Comparison of ENCODE assay signal across 21 cellular contexts in genomic region chr4:125719987-125720386, GRCh38.
A peak's percentile ranks its signal among the peaks of the same experiment; 100 is the strongest.
DNase-seq lines count a peak whose midpoint lies in the region; ATAC-seq, FAIRE-seq and TF ChIP-seq lines count a peak whose summit lies in the region.
"Had no signal": no experiment of that assay in that cellular context is flagged by ENCODE, and none has a peak within 500 bp of the region (broad histone marks: within the 10 kb centered on the region; RNA-seq: fewer than 3 reads in every experiment).

No MANE protein-coding gene starts in this region.

- H3K9me3 Mint-ChIP-seq in Calu3 (ENCODE audit: low read depth, unreplicated experiment) (no peaks in the 10 kb centered on the region), astrocyte (ENCODE audit: unreplicated experiment) (peaks cover 2% of the 10 kb centered on the region), osteocyte (ENCODE audit: unreplicated experiment) (peaks cover 10% of the 10 kb centered on the region)

- FAIRE-seq in astrocyte (lab: Jason Lieb, UNC) (no peak), HepG2 (lab: Jason Lieb, UNC) (no peak)
- FAIRE-seq: keratinocyte had no signal

- peak; percentile 96 for ATAC-seq in HepG2
- no peak for ATAC-seq in GM19397 (IDR thresholded peaks at IDR 0.05; ENCODE audit: unreplicated experiment)
- no peak for ATAC-seq in HG03097 (IDR thresholded peaks at IDR 0.05; ENCODE audit: low FRiP score, unreplicated experiment)
- ATAC-seq: SK-N-SH treated with all-trans-retinoic acid at 6 μM for 48 hours had no signal

- H3K36me3 ChIP-seq in astrocyte (ENCODE audit: insufficient read depth, low read length) (no peaks in the 10 kb centered on the region), HepG2 (replicated peaks in 1 of 2; ENCODE audit: control insufficient read depth in 1 of 2, insufficient read depth in 2 of 2, low read length in 2 of 2) (no peaks in the 10 kb centered on the region)
- H3K36me3 ChIP-seq: transverse colon had no signal

- CTCF ChIA-PET in Calu3 (lab: Charles Lee) (no interaction called here), HepG2 (lab: Yijun Ruan, JAX; ENCODE audit: low intra/inter-chr PET ratio, low total read pairs) (no interaction called here)

- no peaks in the 10 kb centered on the region for H3K9me3 ChIP-seq in astrocyte (ENCODE audit: insufficient read depth, low read depth, low read length)
- no peaks in the 10 kb centered on the region for H3K9me3 ChIP-seq in HepG2 (ENCODE audit: low read length)
- H3K9me3 ChIP-seq: transverse colon had no signal

- H3K4me1 ChIP-seq in astrocyte (ENCODE audit: insufficient read depth, low read length) (no peaks in the 10 kb centered on the region), HepG2 (ENCODE audit: insufficient read depth, low read length) (peaks cover 16% of the 10 kb centered on the region; the same call in 1 of the 2 replicates)
- H3K4me1 ChIP-seq: transverse colon had no signal

- no peaks in the 10 kb centered on the region for H3K79me2 ChIP-seq in astrocyte (ENCODE audit: insufficient read depth, low read length)
- no peaks in the 10 kb centered on the region for H3K79me2 ChIP-seq in HepG2 (ENCODE audit: insufficient read depth, low read length)

- TF ChIP-seq CTCF in Calu3 (IDR thresholded peaks at IDR 0.05; ENCODE audit: unreplicated experiment) (no peak), astrocyte (IDR thresholded peaks at IDR 0.05; ENCODE audit: insufficient read depth, low read depth, low read length) (no peak), HepG2 (CRISPR knock-in tag; IDR thresholded peaks at IDR 0.05) (no peak), osteocyte (IDR thresholded peaks at IDR 0.05) (no peak)

- DNase-seq in Calu3, result peak; percentile 3
- DNase-seq in HuH-7.5 (ENCODE audit: low spot score), result peak; percentile 13
- no peak for DNase-seq in astrocyte (ENCODE audit: low read depth)
- DNase-seq in HepG2 (ENCODE audit: low spot score), result peak; percentile 53
- DNase-seq in osteocyte (ENCODE audit: extremely low spot score, unreplicated experiment), result no peak
- no peak for DNase-seq in germinal center (ENCODE audit: low spot score)
- DNase-seq: activated T-cell treated with anti-CD3 and anti-CD28 coated beads, Interleukin-2, amount 50 U/mL, for 1 hour; CD4-positive, alpha-beta memory T cell; dorsolateral prefrontal cortex; hippocampal formation; NCI-H2081 treated with DMSO at 0.1 percent for 48 hours; NCI-H526 treated with DMSO at 0.1 percent for 48 hours; retina; stimulated activated naive CD4-positive, alpha-beta T cell treated with Interleukin-2 at 50 U/mL for 16 hours; transverse colon had no signal

- H3K9ac ChIP-seq in astrocyte (ENCODE audit: low read length) (no peak overlapping the region), HepG2 (ENCODE audit: insufficient read depth, low read depth, low read length) (no peak overlapping the region)

- H3K4me1 Mint-ChIP-seq in Calu3 (ENCODE audit: low read depth, unreplicated experiment) (no peaks in the 10 kb centered on the region), astrocyte (ENCODE audit: low read depth, unreplicated experiment) (peaks cover 3% of the 10 kb centered on the region), osteocyte (ENCODE audit: unreplicated experiment) (peaks cover 3% of the 10 kb centered on the region)
- H3K4me1 Mint-ChIP-seq: activated naive CD4-positive, alpha-beta T cell treated with anti-CD3 and anti-CD28 coated beads, Interleukin-2, amount 50 U/mL, for 24 hours; CD4-positive, alpha-beta memory T cell had no signal

- intact Hi-C loops in Calu3 (cut with micrococcal nuclease; ENCODE audit: unreplicated experiment) (no loop called here), HepG2 (cut with micrococcal nuclease; ENCODE audit: unreplicated experiment) (no loop called here)

- H4K20me1 ChIP-seq in astrocyte (ENCODE audit: insufficient read depth, low read length) (no peaks in the 10 kb centered on the region), HepG2 (ENCODE audit: insufficient read depth, low read length) (no peaks in the 10 kb centered on the region)

- H3K4me2 ChIP-seq in astrocyte (ENCODE audit: low read length) (peak overlapping the region; percentile 20), HepG2 (ENCODE audit: low read depth, low read length) (0 out of 2 replicates have a peak overlapping the region, but pooled peaks have one; percentile 18)

- no TSS peak for BruUV-seq in Calu3 (replicated peaks; lab: Mats Ljungman, UMichigan)
- BruUV-seq in HepG2 (replicated peaks; lab: Mats Ljungman, UMichigan), result no TSS peak

- H3K36me3 Mint-ChIP-seq in Calu3 (ENCODE audit: insufficient read depth, unreplicated experiment), result no peaks in the 10 kb centered on the region
- H3K36me3 Mint-ChIP-seq in astrocyte (ENCODE audit: low read depth, unreplicated experiment), result no peaks in the 10 kb centered on the region
- H3K36me3 Mint-ChIP-seq in osteocyte (ENCODE audit: unreplicated experiment), result no peaks in the 10 kb centered on the region
- H3K36me3 Mint-ChIP-seq: activated naive CD4-positive, alpha-beta T cell treated with anti-CD3 and anti-CD28 coated beads, Interleukin-2, amount 50 U/mL, for 24 hours; CD4-positive, alpha-beta memory T cell had no signal

- no peaks in the 10 kb centered on the region for H3K27me3 ChIP-seq in astrocyte (ENCODE audit: insufficient read depth, low read length)
- no peaks in the 10 kb centered on the region for H3K27me3 ChIP-seq in HepG2 (ENCODE audit: control insufficient read depth in 1 of 2, insufficient read depth in 2 of 2, low read length in 2 of 2)
- H3K27me3 ChIP-seq: dorsolateral prefrontal cortex, transverse colon had no signal

- H2AFZ ChIP-seq in astrocyte (ENCODE audit: low read depth, low read length) (no peak overlapping the region), HepG2 (ENCODE audit: low read length) (no peak overlapping the region)

- TF ChIP-seq RAD21 in HepG2 (CRISPR knock-in tag; IDR thresholded peaks at IDR 0.05), result no peak

- H3K27ac Mint-ChIP-seq in Calu3 (ENCODE audit: unreplicated experiment) (no peak overlapping the region), astrocyte (ENCODE audit: unreplicated experiment) (peak overlapping the region; percentile 53), osteocyte (ENCODE audit: unreplicated experiment) (no peak overlapping the region)
- H3K27ac Mint-ChIP-seq: activated naive CD4-positive, alpha-beta T cell treated with anti-CD3 and anti-CD28 coated beads, Interleukin-2, amount 50 U/mL, for 24 hours; CD4-positive, alpha-beta memory T cell had no signal

- H3K4me3 Mint-ChIP-seq in Calu3 (ENCODE audit: low read depth, unreplicated experiment), result no peak overlapping the region
- H3K4me3 Mint-ChIP-seq in astrocyte (ENCODE audit: unreplicated experiment), result no peak overlapping the region
- H3K4me3 Mint-ChIP-seq in osteocyte (ENCODE audit: unreplicated experiment), result no peak overlapping the region
- H3K4me3 Mint-ChIP-seq: activated naive CD4-positive, alpha-beta T cell treated with anti-CD3 and anti-CD28 coated beads, Interleukin-2, amount 50 U/mL, for 24 hours; CD4-positive, alpha-beta memory T cell; neural crest cell had no signal

- 8% methylated on average over 2 of the region's 2 CpGs for WGBS in HepG2 (ENCODE audit: low lambda C conversion rate)

- in situ Hi-C loops in HepG2 (cut with HindIII; ENCODE audit: extremely low pct_ligation_motif_present, low pct_unique_long_range_greater_than_20kb), result no loop called here

- H3K4me3 ChIP-seq in astrocyte (ENCODE audit: insufficient read depth, low read depth, low read length) (no peak overlapping the region), HepG2 (replicated peaks in 1 of 3; ENCODE audit: insufficient read depth in 1 of 3, low read depth in 2 of 3, low read length in 3 of 3) (no peak overlapping the region)
- H3K4me3 ChIP-seq: dorsolateral prefrontal cortex, transverse colon had no signal

- POLR2A ChIA-PET in HepG2 (lab: Yijun Ruan, JAX), result no interaction called here

- no peak for TF ChIP-seq POLR2A in HepG2 (IDR thresholded peaks at IDR 0.05; ENCODE audit: insufficient read depth in 1 of 2, low read depth in 2 of 2, low read length in 2 of 2)

- H3K27me3 Mint-ChIP-seq in Calu3 (ENCODE audit: unreplicated experiment) (no peaks in the 10 kb centered on the region), astrocyte (ENCODE audit: low read depth, unreplicated experiment) (no peaks in the 10 kb centered on the region), osteocyte (ENCODE audit: unreplicated experiment) (no peaks in the 10 kb centered on the region)
- H3K27me3 Mint-ChIP-seq: activated naive CD4-positive, alpha-beta T cell treated with anti-CD3 and anti-CD28 coated beads, Interleukin-2, amount 50 U/mL, for 24 hours; CD4-positive, alpha-beta memory T cell had no signal

- H3K27ac ChIP-seq in astrocyte (ENCODE audit: low read depth, low read length), result no peak overlapping the region
- H3K27ac ChIP-seq in HepG2 (ENCODE audit: extremely low read length, insufficient read depth, low read length), result no peak overlapping the region
- H3K27ac ChIP-seq: dorsolateral prefrontal cortex, transverse colon had no signal

- peak in 1 of 2 experiments; percentile 61; a peak in 1 of 4 replicates for TF ChIP-seq EP300 in HepG2 (IDR thresholded peaks at IDR 0.05; ENCODE audit: low read depth in 2 of 2, low read length in 2 of 2)
- TF ChIP-seq EP300 in HepG2 (CRISPR knock-in tag; IDR thresholded peaks at IDR 0.05; ENCODE audit: borderline replicate concordance), result no peak

TF ChIP-seq in HepG2, 621 proteins besides CTCF, POLR2A, EP300 and RAD21 (continues in another document):
- no peak for TF ChIP-seq ZZZ3 (CRISPR knock-in tag; IDR thresholded peaks at IDR 0.05; ENCODE audit: borderline replicate concordance)
- TF ChIP-seq GATAD2A (CRISPR knock-in tag; IDR thresholded peaks at IDR 0.05), result peak; percentile 74

Comparison
In these comparisons a context has a peak if more than half of its experiments do, and no peak if none do; other contexts are left out.
1. DNase-seq: peak in Calu3 (single experiment), HuH-7.5 (single experiment) and HepG2 (single experiment); none in astrocyte (single experiment), osteocyte (single experiment) and germinal center (single experiment).